In the genomic region with DNA sequence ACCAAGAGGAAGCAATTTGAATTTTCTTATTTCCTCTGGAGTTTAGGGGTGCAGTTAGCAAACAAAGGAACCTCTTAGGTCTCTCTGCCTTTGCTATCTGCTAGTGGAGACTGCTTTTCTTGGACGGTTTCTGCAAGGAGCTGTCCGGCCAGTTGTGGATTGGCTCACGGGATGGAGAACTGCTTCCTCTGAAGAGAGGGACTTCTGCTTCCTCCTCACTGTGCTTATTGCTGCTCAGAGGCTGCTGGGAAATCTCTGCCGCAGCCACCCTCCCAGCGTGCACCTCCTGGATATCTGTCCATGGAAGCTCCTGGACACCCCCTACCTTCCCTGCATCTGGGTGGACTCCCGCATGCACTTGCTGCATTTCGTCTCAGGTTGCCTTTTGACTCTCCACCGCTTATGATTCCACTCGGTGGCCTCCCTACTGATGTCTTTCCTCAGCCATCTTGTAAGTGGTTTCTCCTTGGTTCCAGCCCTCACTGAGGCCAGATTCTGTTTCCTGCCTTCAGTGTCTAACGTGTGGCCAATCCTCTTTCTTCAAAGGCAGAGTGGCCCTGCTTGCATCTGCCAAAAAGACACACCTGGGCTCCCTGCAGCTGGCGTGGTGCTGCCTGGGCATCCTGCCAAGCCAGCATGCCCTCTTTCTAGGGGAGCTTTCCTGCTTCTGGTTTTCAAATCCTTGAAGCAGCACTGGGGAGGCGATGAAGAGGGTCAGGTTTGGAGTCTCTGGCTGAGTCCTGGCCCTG, we compare ENCODE assay signal across 8 cellular contexts.
DNase-seq lines count a peak whose midpoint lies in the region; ATAC-seq and FAIRE-seq lines count a peak whose summit lies in the region.

No MANE protein-coding gene starts in this region.

- peak; percentile 35 for ATAC-seq in activated CD4-positive, alpha-beta T cell treated with anti-CD3 and anti-CD28 coated beads for 36 hours
- peak; percentile 36 for ATAC-seq in activated naive CD8-positive, alpha-beta T cell treated with anti-CD3 and anti-CD28 coated beads, Interleukin-2, amount 10 ng/mL, durations not matched to agents 7 days and 5 days (ENCODE audit: low read depth)
- ATAC-seq in GM18870 (IDR thresholded peaks at IDR 0.05; ENCODE audit: unreplicated experiment) (no peak), GM19452 (IDR thresholded peaks at IDR 0.05; ENCODE audit: unreplicated experiment) (no peak)

- peaks cover 24% of the 10 kb centered on the region for H3K36me3 Mint-ChIP-seq in activated CD4-positive, alpha-beta T cell treated with anti-CD3 and anti-CD28 coated beads for 36 hours (ENCODE audit: low read depth)
- peaks cover 46% of the 10 kb centered on the region for H3K36me3 Mint-ChIP-seq in activated naive CD8-positive, alpha-beta T cell treated with anti-CD3 and anti-CD28 coated beads, Interleukin-2, amount 10 ng/mL, durations not matched to agents 7 days and 5 days

- no peak for FAIRE-seq in small intestine (lab: Jason Lieb, UNC)

- H3K4me1 Mint-ChIP-seq in activated CD4-positive, alpha-beta T cell treated with anti-CD3 and anti-CD28 coated beads for 36 hours, result peaks cover 43% of the 10 kb centered on the region
- peaks cover 39% of the 10 kb centered on the region for H3K4me1 Mint-ChIP-seq in activated naive CD8-positive, alpha-beta T cell treated with anti-CD3 and anti-CD28 coated beads, Interleukin-2, amount 10 ng/mL, durations not matched to agents 7 days and 5 days

- H3K27me3 ChIP-seq in small intestine (ENCODE audit: control insufficient read depth in 2 of 2, insufficient read depth in 2 of 2, low read length in 2 of 2), result no peaks in the 10 kb centered on the region

- no peaks in the 10 kb centered on the region for H3K36me3 ChIP-seq in small intestine (ENCODE audit: control insufficient read depth in 2 of 2, insufficient read depth in 2 of 2, low read length in 2 of 2)

- H3K9me3 ChIP-seq in small intestine (ENCODE audit: control insufficient read depth, low read depth), result no peaks in the 10 kb centered on the region

- H3K27ac ChIP-seq in small intestine (ENCODE audit: low read depth in 1 of 2, low read length in 1 of 2), result peak overlapping the region in 1 of 2 donors; percentile 73

- intact Hi-C loops in activated CD4-positive, alpha-beta T cell treated with anti-CD3 and anti-CD28 coated beads for 36 hours (cut with DNase I, micrococcal nuclease), result no loop called here

- peak overlapping the region; percentile 67 for H3K27ac Mint-ChIP-seq in activated CD4-positive, alpha-beta T cell treated with anti-CD3 and anti-CD28 coated beads for 36 hours
- H3K27ac Mint-ChIP-seq in activated naive CD8-positive, alpha-beta T cell treated with anti-CD3 and anti-CD28 coated beads, Interleukin-2, amount 10 ng/mL, durations not matched to agents 7 days and 5 days, result peak overlapping the region; percentile 65

- DNase-seq in activated CD4-positive, alpha-beta T cell treated with anti-CD3 and anti-CD28 coated beads for 36 hours, result peak; percentile 20
- no peak for DNase-seq in activated CD4-positive, alpha-beta T cell treated with anti-CD3 and anti-CD28 coated beads, Interleukin-2, amount 50 U/mL, for 1 hour
- DNase-seq in NCI-H1417 treated with DMSO at 0.1 percent for 48 hours (lab: John Stamatoyannopoulos, UW) (peak; percentile 73), small intestine (peak; percentile 10), HCEC 1CT (no peak)
- DNase-seq in activated naive CD8-positive, alpha-beta T cell treated with anti-CD3 and anti-CD28 coated beads, Interleukin-2, amount 10 ng/mL, durations not matched to agents 7 days and 5 days, result no peak

- CTCF ChIA-PET in activated CD4-positive, alpha-beta T cell treated with anti-CD3 and anti-CD28 coated beads for 36 hours (lab: Charles Lee), result interaction anchor here (0.9 to 1.2 kb wide), 3 partner anchors 9 to 74 kb away, joined by 3 to 4 read pairs (median 3); no protein-coding TSS in a partner anchor

- H3K4me3 ChIP-seq in small intestine (ENCODE audit: low read depth in 1 of 2, low read length in 2 of 2), result no peak overlapping the region

- 43 to 54% (median 48%) methylated on average over 12 of the region's 12 CpGs for WGBS in small intestine, 3 donors

- peak overlapping the region; percentile 15 for H3K4me3 Mint-ChIP-seq in activated CD4-positive, alpha-beta T cell treated with anti-CD3 and anti-CD28 coated beads for 36 hours
- peak overlapping the region; percentile 1 for H3K4me3 Mint-ChIP-seq in activated naive CD8-positive, alpha-beta T cell treated with anti-CD3 and anti-CD28 coated beads, Interleukin-2, amount 10 ng/mL, durations not matched to agents 7 days and 5 days

- H3K9me3 Mint-ChIP-seq in activated CD4-positive, alpha-beta T cell treated with anti-CD3 and anti-CD28 coated beads for 36 hours (ENCODE audit: low read depth), result peaks cover 11% of the 10 kb centered on the region
- H3K9me3 Mint-ChIP-seq in activated naive CD8-positive, alpha-beta T cell treated with anti-CD3 and anti-CD28 coated beads, Interleukin-2, amount 10 ng/mL, durations not matched to agents 7 days and 5 days, result peaks cover 14% of the 10 kb centered on the region

- H3K4me1 ChIP-seq in small intestine (ENCODE audit: control insufficient read depth in 2 of 2, insufficient read depth in 1 of 2, low read depth in 1 of 2, low read length in 1 of 2), result peaks cover 0 to 8% of the 10 kb centered on the region in 2 donors

- H3K27me3 Mint-ChIP-seq in activated CD4-positive, alpha-beta T cell treated with anti-CD3 and anti-CD28 coated beads for 36 hours, result no peaks in the 10 kb centered on the region
- H3K27me3 Mint-ChIP-seq in activated naive CD8-positive, alpha-beta T cell treated with anti-CD3 and anti-CD28 coated beads, Interleukin-2, amount 10 ng/mL, durations not matched to agents 7 days and 5 days, result no peaks in the 10 kb centered on the region

- POLR2A ChIA-PET in activated CD4-positive, alpha-beta T cell treated with anti-CD3 and anti-CD28 coated beads for 36 hours (lab: Charles Lee), result no interaction called here
- POLR2A ChIA-PET in activated naive CD8-positive, alpha-beta T cell treated with anti-CD3 and anti-CD28 coated beads, Interleukin-2, amount 10 ng/mL, durations not matched to agents 7 days and 5 days (lab: Charles Lee), result no interaction called here

Comparison
In these comparisons a context has a peak if more than half of its experiments do, and no peak if none do; other contexts are left out.
1. DNase-seq: peak in activated CD4-positive, alpha-beta T cell treated with anti-CD3 and anti-CD28 coated beads for 36 hours (single experiment), NCI-H1417 treated with DMSO at 0.1 percent for 48 hours (single experiment) and small intestine (single experiment); none in activated CD4-positive, alpha-beta T cell treated with anti-CD3 and anti-CD28 coated beads, Interleukin-2, amount 50 U/mL, for 1 hour (single experiment), activated naive CD8-positive, alpha-beta T cell treated with anti-CD3 and anti-CD28 coated beads, Interleukin-2, amount 10 ng/mL, durations not matched to agents 7 days and 5 days (single experiment) and HCEC 1CT (single experiment).
2. ATAC-seq: peak in activated CD4-positive, alpha-beta T cell treated with anti-CD3 and anti-CD28 coated beads for 36 hours (single experiment) and activated naive CD8-positive, alpha-beta T cell treated with anti-CD3 and anti-CD28 coated beads, Interleukin-2, amount 10 ng/mL, durations not matched to agents 7 days and 5 days (single experiment); none in GM18870 (single experiment) and GM19452 (single experiment).